Comparison of ENCODE assay signal across 12 cellular contexts in genomic region chr5:124402144-124402581, GRCh38.
DNase-seq lines count a peak whose midpoint lies in the region; ATAC-seq and TF ChIP-seq lines count a peak whose summit lies in the region.
"Had no signal": no experiment of that assay in that cellular context is flagged by ENCODE, and none has a peak within 500 bp of the region (broad histone marks: within the 10 kb centered on the region; RNA-seq: fewer than 3 reads in every experiment).

No MANE protein-coding gene starts in this region.

- no peaks in the 10 kb centered on the region for H3K9me3 Mint-ChIP-seq in natural killer cell
- H3K9me3 Mint-ChIP-seq: dendritic cell treated with granulocyte-macrophage colony-stimulating factor and Interleukin-4, amounts not matched to agents 40 ng/mL and 50 ng/mL, for 4 days had no signal

- no peaks in the 10 kb centered on the region for H3K9me3 ChIP-seq in mucosa of descending colon
- H3K9me3 ChIP-seq: spleen had no signal

- H3K27me3 Mint-ChIP-seq in natural killer cell (ENCODE audit: low read depth in 2 of 2), result peaks cover 7 to 8% of the 10 kb centered on the region in 2 donors
- H3K27me3 Mint-ChIP-seq: dendritic cell treated with granulocyte-macrophage colony-stimulating factor and Interleukin-4, amounts not matched to agents 40 ng/mL and 50 ng/mL, for 4 days had no signal

- no peak overlapping the region for H3K4me3 Mint-ChIP-seq in natural killer cell
- H3K4me3 Mint-ChIP-seq: dendritic cell treated with granulocyte-macrophage colony-stimulating factor and Interleukin-4, amounts not matched to agents 40 ng/mL and 50 ng/mL, for 4 days had no signal

- no peak overlapping the region for H3K27ac Mint-ChIP-seq in natural killer cell
- H3K27ac Mint-ChIP-seq: dendritic cell treated with granulocyte-macrophage colony-stimulating factor and Interleukin-4, amounts not matched to agents 40 ng/mL and 50 ng/mL, for 4 days had no signal

- no peak overlapping the region for H3K4me3 ChIP-seq in epithelial cell of proximal tubule (ENCODE audit: low read depth, low read length)
- H3K4me3 ChIP-seq in mucosa of descending colon, result no peak overlapping the region
- H3K4me3 ChIP-seq: spleen had no signal

- TF ChIP-seq CTCF in epithelial cell of proximal tubule (conservative IDR thresholded peaks at IDR 0.05; ENCODE audit: low read depth, low read length) (no peak), mucosa of descending colon (IDR thresholded peaks at IDR 0.05) (no peak), natural killer cell (IDR thresholded peaks at IDR 0.05) (no peak)

- intact Hi-C loops in mucosa of descending colon (cut with DNase I, micrococcal nuclease), result no loop called here
- intact Hi-C loops in natural killer cell (cut with micrococcal nuclease), result no loop called here

- peaks cover 5 to 13% of the 10 kb centered on the region in 2 donors for H3K4me1 Mint-ChIP-seq in natural killer cell

- no peaks in the 10 kb centered on the region for H3K4me1 ChIP-seq in mucosa of descending colon (ENCODE audit: low read depth)

- ATAC-seq in mucosa of descending colon (peak; percentile 48), natural killer cell (no peak)
- ATAC-seq: left lobe of liver had no signal

- H3K36me3 Mint-ChIP-seq in natural killer cell, result no peaks in the 10 kb centered on the region

- H3K36me3 ChIP-seq in mucosa of descending colon (ENCODE audit: low read depth), result no peaks in the 10 kb centered on the region
- H3K36me3 ChIP-seq: spleen had no signal

- DNase-seq in AG20443 (ENCODE audit: low spot score), result peak; percentile 40
- DNase-seq in NCI-H2196 treated with DMSO at 0.1 percent for 48 hours (lab: John Stamatoyannopoulos, UW; ENCODE audit: unreplicated experiment), result peak; percentile 85
- peak; percentile 48 for DNase-seq in epithelial cell of proximal tubule (ENCODE audit: low read depth)
- DNase-seq in mucosa of descending colon, result peak in 1 of 3 donors; percentile 11
- no peak for DNase-seq in KG1 (lab: John Stamatoyannopoulos, UW)
- no peak for DNase-seq in natural killer cell
- no peak for DNase-seq in central memory CD4-positive, alpha-beta T cell
- DNase-seq in DMS114 treated with DMSO at 0.1 percent for 48 hours (lab: John Stamatoyannopoulos, UW; ENCODE audit: unreplicated experiment), result no peak
- DNase-seq: activated CD8-positive, alpha-beta memory T cell treated with anti-CD3 and anti-CD28 coated beads, Interleukin-2, amount 50 U/mL, for 48 hours; spleen had no signal

Comparison
In these comparisons a context has a peak if more than half of its experiments do, and no peak if none do; other contexts are left out.
1. DNase-seq: peak in AG20443 (single experiment), NCI-H2196 treated with DMSO at 0.1 percent for 48 hours (single experiment) and epithelial cell of proximal tubule (single experiment); none in KG1 (single experiment), natural killer cell (single experiment), central memory CD4-positive, alpha-beta T cell (single experiment) and DMS114 treated with DMSO at 0.1 percent for 48 hours (single experiment).